Comparison of ENCODE assay signal across 8 cellular contexts in genomic region chr2:191521608-191522208, GRCh38.
DNase-seq lines count a peak whose midpoint lies in the region; ATAC-seq, FAIRE-seq and TF ChIP-seq lines count a peak whose summit lies in the region.

No MANE protein-coding gene starts in this region.

- H3K36me3 Mint-ChIP-seq in neural crest cell (ENCODE audit: low read depth): no peaks in the 10 kb centered on the region

- no peaks in the 10 kb centered on the region for H3K4me1 Mint-ChIP-seq in neural crest cell

- FAIRE-seq in colon (lab: Jason Lieb, UNC): peak; percentile 57

- no peaks in the 10 kb centered on the region for H3K9me3 Mint-ChIP-seq in neural crest cell

- TF ChIP-seq CTCF in neural crest cell (conservative IDR thresholded peaks at IDR 0.05): peak; percentile 85

- no peak for ATAC-seq in GM21360 (IDR thresholded peaks at IDR 0.05; ENCODE audit: unreplicated experiment)
- no peak for ATAC-seq in activated CD4-positive, CD25-positive, alpha-beta regulatory T cell treated with anti-CD3 and anti-CD28 coated beads, Interleukin-2, amount 50 U/mL, for 24 hours
- ATAC-seq in GM18498 (IDR thresholded peaks at IDR 0.05; ENCODE audit: unreplicated experiment): no peak

- no peak overlapping the region for H3K4me3 Mint-ChIP-seq in neural crest cell

- no peaks in the 10 kb centered on the region for H3K27me3 Mint-ChIP-seq in neural crest cell (ENCODE audit: low read depth)

- no peak overlapping the region for H3K27ac Mint-ChIP-seq in neural crest cell (ENCODE audit: unreplicated experiment)

- peak; percentile 47 for DNase-seq in NCI-H2196 (lab: John Stamatoyannopoulos, UW; ENCODE audit: unreplicated experiment)
- DNase-seq in NCI-H2196 treated with DMSO at 0.1 percent for 48 hours (lab: John Stamatoyannopoulos, UW; ENCODE audit: unreplicated experiment): no peak
- DNase-seq in NCI-H1694 (lab: John Stamatoyannopoulos, UW): peak; percentile 10
- DNase-seq in neural crest cell (ENCODE audit: low read depth, low spot score): no peak

Comparison
In these comparisons a context has a peak if more than half of its experiments do, and no peak if none do; other contexts are left out.
1. DNase-seq: peak in NCI-H2196 (single experiment) and NCI-H1694 (single experiment); none in NCI-H2196 treated with DMSO at 0.1 percent for 48 hours (single experiment) and neural crest cell (single experiment).